8 cellular contexts compared by ENCODE assay signal in the genomic region with DNA sequence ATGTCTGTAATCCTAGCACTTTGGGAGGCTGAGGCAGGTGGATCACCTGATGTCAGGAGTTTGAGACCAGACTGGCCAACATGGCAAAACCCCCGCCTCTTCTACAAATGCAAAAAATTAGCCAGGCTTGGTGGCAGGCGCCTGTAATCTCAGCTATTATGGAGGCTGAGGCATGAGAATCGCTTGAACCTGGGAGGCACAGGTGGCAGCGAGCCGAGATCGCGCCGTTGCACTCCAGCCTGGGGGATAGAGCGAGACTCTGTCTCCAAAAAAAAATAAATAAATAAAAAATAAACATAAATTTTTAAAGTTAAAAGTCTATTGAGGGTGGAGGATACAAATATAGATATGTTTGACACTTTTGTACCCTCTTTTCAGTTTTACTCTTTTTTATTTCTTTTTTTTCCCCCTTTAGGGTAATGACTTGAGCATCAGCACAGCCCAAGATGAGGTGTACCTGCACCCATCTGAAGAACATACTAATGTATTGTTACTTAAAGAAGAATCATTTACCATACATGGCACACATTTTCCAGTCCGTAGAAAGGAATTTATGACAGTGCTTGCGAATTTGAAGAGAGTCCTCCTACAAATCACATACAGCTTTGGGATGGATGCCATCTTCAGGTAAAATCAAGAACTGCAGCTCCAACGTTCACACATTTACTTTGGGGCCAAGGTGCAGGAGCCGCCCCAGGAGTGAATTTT.
DNase-seq lines count a peak whose midpoint lies in the region; ATAC-seq and TF ChIP-seq lines count a peak whose summit lies in the region.

No MANE protein-coding gene starts in this region.

- peak; percentile 42 for DNase-seq in DMS53 treated with DMSO at 0.1 percent for 48 hours (lab: John Stamatoyannopoulos, UW; ENCODE audit: unreplicated experiment)
- peak; percentile 51 for DNase-seq in NOMO-1 treated with DMSO at 0.1 percent for 48 hours (lab: John Stamatoyannopoulos, UW; ENCODE audit: unreplicated experiment)
- peak; percentile 54 for DNase-seq in activated T-cell treated with anti-CD3 and anti-CD28 coated beads for 4 hours
- peak; percentile 87 for DNase-seq in fibroblast of pulmonary artery (ENCODE audit: low read depth)
- peak; percentile 34 for DNase-seq in osteoblast (ENCODE audit: insufficient read length, low spot score, missing footprints)
- DNase-seq in NCI-H128 (lab: John Stamatoyannopoulos, UW; ENCODE audit: unreplicated experiment): no peak

- H3K36me3 ChIP-seq in osteoblast (ENCODE audit: insufficient read depth, low read length): no peaks in the 10 kb centered on the region

- peak overlapping the region; percentile 37 for H3K4me2 ChIP-seq in osteoblast (ENCODE audit: insufficient read depth, low read length)

- no peaks in the 10 kb centered on the region for H3K9me3 ChIP-seq in osteoblast (ENCODE audit: low read depth, low read length)

- TF ChIP-seq CTCF in fibroblast of pulmonary artery (IDR thresholded peaks at IDR 0.05; ENCODE audit: low read length, missing control alignments): peak; percentile 88
- peak; percentile 88 for TF ChIP-seq CTCF in osteoblast (IDR thresholded peaks at IDR 0.05; ENCODE audit: extremely low read depth, low read depth, low read length)

- H3K4me3 ChIP-seq in fibroblast of pulmonary artery (replicated peaks; ENCODE audit: low read depth, low read length) (no peak overlapping the region), osteoblast (ENCODE audit: insufficient read depth, low read length) (no peak overlapping the region)

- H3K27ac ChIP-seq in osteoblast (ENCODE audit: low read depth, low read length): no peak overlapping the region

- ATAC-seq in GM19455 (IDR thresholded peaks at IDR 0.05; ENCODE audit: unreplicated experiment) (peak; percentile 81), HG03460 (IDR thresholded peaks at IDR 0.05; ENCODE audit: unreplicated experiment) (peak; percentile 81)

- no peaks in the 10 kb centered on the region for H3K27me3 ChIP-seq in osteoblast (ENCODE audit: insufficient read depth, low read length)

- H3K4me1 ChIP-seq in osteoblast (ENCODE audit: insufficient read depth, low read length): peaks cover 3% of the 10 kb centered on the region

- H4K20me1 ChIP-seq in osteoblast (ENCODE audit: insufficient read depth, low read length): no peaks in the 10 kb centered on the region

- H3K79me2 ChIP-seq in osteoblast (ENCODE audit: insufficient read depth, low read length): no peaks in the 10 kb centered on the region

- H2AFZ ChIP-seq in osteoblast (ENCODE audit: low read length): no peak overlapping the region
